9 cellular contexts compared by ENCODE assay signal in the genomic region with DNA sequence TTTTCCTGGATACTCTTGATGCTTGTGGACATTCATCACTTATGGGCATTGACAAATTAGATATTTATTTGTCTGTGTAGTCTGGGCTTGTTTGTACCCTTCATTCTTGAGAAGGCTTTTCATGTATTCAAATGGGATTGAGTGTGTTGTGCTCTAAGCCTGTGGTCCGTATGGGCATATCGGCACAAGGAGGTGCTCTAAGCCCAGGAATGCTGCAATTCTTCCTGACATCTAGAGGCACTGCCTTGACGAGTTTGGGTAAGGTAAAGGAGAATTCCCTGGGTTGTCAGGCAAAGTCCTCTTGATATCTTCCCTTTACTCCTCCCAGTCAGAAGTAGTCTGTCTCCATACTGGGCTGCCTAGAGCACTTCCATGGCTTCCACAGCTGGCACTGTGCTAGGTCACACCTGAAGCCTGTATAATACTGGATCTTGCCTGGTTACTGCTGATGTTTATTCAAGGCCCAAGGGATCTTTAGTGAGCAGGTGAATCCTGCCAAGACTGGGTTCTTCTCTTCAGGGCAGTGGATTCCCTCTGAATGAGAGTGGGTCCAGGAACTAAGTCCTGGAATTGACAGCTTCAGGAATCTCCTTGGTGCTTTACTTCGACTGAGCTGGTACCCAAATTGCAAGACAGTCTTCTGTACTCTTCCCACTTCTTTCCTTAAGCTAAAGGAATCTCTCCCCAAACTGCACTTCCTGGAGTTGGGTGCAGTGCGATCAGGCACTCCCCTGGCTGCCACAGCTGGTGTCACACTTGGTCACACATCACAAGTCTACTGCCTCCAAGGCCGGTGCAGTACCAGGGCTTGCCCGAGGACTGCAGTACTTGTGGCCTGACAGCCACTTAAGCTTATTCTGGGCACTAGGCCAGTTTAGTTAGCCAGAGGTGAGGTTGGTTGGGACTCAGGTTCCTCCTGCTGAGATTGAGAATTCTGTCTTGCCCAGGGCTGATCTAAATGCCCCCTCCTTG. TPM values are rescaled to one million over a fixed set of nuclear protein-coding genes. Genes with fewer than 3 reads are reported as not detected.
DNase-seq lines count a peak whose midpoint lies in the region; ATAC-seq and TF ChIP-seq lines count a peak whose summit lies in the region.
"Had no signal": no experiment of that assay in that cellular context is flagged by ENCODE, and none has a peak within 500 bp of the region (broad histone marks: within the 10 kb centered on the region; RNA-seq: fewer than 3 reads in every experiment).

No MANE protein-coding gene starts in this region.

- peaks cover 43% of the 10 kb centered on the region for H3K36me3 Mint-ChIP-seq in activated CD8-positive, alpha-beta T cell treated with anti-CD3 and anti-CD28 coated beads for 36 hours (ENCODE audit: low read depth)
- peaks cover 42% of the 10 kb centered on the region for H3K36me3 Mint-ChIP-seq in activated CD8-positive, alpha-beta T cell treated with anti-CD3 and anti-CD28 coated beads, Interleukin-2, amount 10 ng/mL, durations not matched to agents 7 days and 5 days (ENCODE audit: low read depth)
- H3K36me3 Mint-ChIP-seq in CD14-positive monocyte: peaks cover 42 to 70% of the 10 kb centered on the region in 2 donors

- no peaks in the 10 kb centered on the region for H3K27me3 Mint-ChIP-seq in activated CD8-positive, alpha-beta T cell treated with anti-CD3 and anti-CD28 coated beads for 36 hours
- H3K27me3 Mint-ChIP-seq in activated CD8-positive, alpha-beta T cell treated with anti-CD3 and anti-CD28 coated beads, Interleukin-2, amount 10 ng/mL, durations not matched to agents 7 days and 5 days (ENCODE audit: low read depth): no peaks in the 10 kb centered on the region
- no peaks in the 10 kb centered on the region for H3K27me3 Mint-ChIP-seq in CD14-positive monocyte (ENCODE audit: low read depth in 3 of 3)
- H3K27me3 Mint-ChIP-seq: CD4-positive, CD25-positive, alpha-beta regulatory T cell had no signal

- CTCF ChIA-PET in activated CD8-positive, alpha-beta T cell treated with anti-CD3 and anti-CD28 coated beads for 36 hours (lab: Charles Lee): interaction anchor here (0.7 kb wide), 1 partner anchor 19 kb away, joined by 3 read pairs; no protein-coding TSS in a partner anchor
- CTCF ChIA-PET in activated CD8-positive, alpha-beta T cell treated with anti-CD3 and anti-CD28 coated beads, Interleukin-2, amount 10 ng/mL, durations not matched to agents 7 days and 5 days (lab: Charles Lee): interaction anchor here (1.2 kb wide), 1 partner anchor 60 kb away, joined by 3 read pairs; no protein-coding TSS in a partner anchor

- H3K4me1 Mint-ChIP-seq in activated CD8-positive, alpha-beta T cell treated with anti-CD3 and anti-CD28 coated beads for 36 hours (ENCODE audit: low read depth): peaks cover 7% of the 10 kb centered on the region
- H3K4me1 Mint-ChIP-seq in activated CD8-positive, alpha-beta T cell treated with anti-CD3 and anti-CD28 coated beads, Interleukin-2, amount 10 ng/mL, durations not matched to agents 7 days and 5 days (ENCODE audit: low read depth): no peaks in the 10 kb centered on the region
- H3K4me1 Mint-ChIP-seq in CD14-positive monocyte: no peaks in the 10 kb centered on the region

- no peak for TF ChIP-seq CTCF in activated CD8-positive, alpha-beta T cell treated with anti-CD3 and anti-CD28 coated beads for 36 hours (IDR thresholded peaks at IDR 0.05)
- TF ChIP-seq CTCF in CD14-positive monocyte (IDR thresholded peaks at IDR 0.05): no peak

- DNase-seq in activated CD8-positive, alpha-beta T cell treated with anti-CD3 and anti-CD28 coated beads for 36 hours: no peak
- DNase-seq in activated CD8-positive, alpha-beta T cell treated with anti-CD3 and anti-CD28 coated beads, Interleukin-2, amount 10 ng/mL, durations not matched to agents 7 days and 5 days: no peak
- DNase-seq in NCI-H2196 (lab: John Stamatoyannopoulos, UW; ENCODE audit: unreplicated experiment): peak; percentile 72
- DNase-seq in iPS-NIHi11 (ENCODE audit: low spot score): peak; percentile 63
- no peak for DNase-seq in inferior parietal cortex (ENCODE audit: extremely low spot score)
- no peak for DNase-seq in CD14-positive monocyte (ENCODE audit: low spot score)
- no peak for DNase-seq in MV-4-11 (lab: John Stamatoyannopoulos, UW)
- DNase-seq: CD4-positive, CD25-positive, alpha-beta regulatory T cell had no signal

- ATAC-seq in activated CD8-positive, alpha-beta T cell treated with anti-CD3 and anti-CD28 coated beads for 36 hours: no peak
- ATAC-seq in activated CD8-positive, alpha-beta T cell treated with anti-CD3 and anti-CD28 coated beads, Interleukin-2, amount 10 ng/mL, durations not matched to agents 7 days and 5 days: no peak
- peak; percentile 99 for ATAC-seq in HG02798 (IDR thresholded peaks at IDR 0.05; ENCODE audit: poor library complexity, unreplicated experiment)

- intact Hi-C loops in activated CD8-positive, alpha-beta T cell treated with anti-CD3 and anti-CD28 coated beads for 36 hours (cut with micrococcal nuclease): no loop called here
- intact Hi-C loops in CD14-positive monocyte (cut with micrococcal nuclease): no loop called here

- POLR2A ChIA-PET in activated CD8-positive, alpha-beta T cell treated with anti-CD3 and anti-CD28 coated beads for 36 hours (lab: Charles Lee): no interaction called here
- POLR2A ChIA-PET in activated CD8-positive, alpha-beta T cell treated with anti-CD3 and anti-CD28 coated beads, Interleukin-2, amount 10 ng/mL, durations not matched to agents 7 days and 5 days (lab: Charles Lee): no interaction called here

- H3K27ac Mint-ChIP-seq in activated CD8-positive, alpha-beta T cell treated with anti-CD3 and anti-CD28 coated beads for 36 hours: peak overlapping the region; percentile 4
- H3K27ac Mint-ChIP-seq in activated CD8-positive, alpha-beta T cell treated with anti-CD3 and anti-CD28 coated beads, Interleukin-2, amount 10 ng/mL, durations not matched to agents 7 days and 5 days: no peak overlapping the region
- peak overlapping the region in 3 of 7 donors; percentile 38 to 72 (median 38) for H3K27ac Mint-ChIP-seq in CD14-positive monocyte

- no peak overlapping the region for H3K4me3 Mint-ChIP-seq in activated CD8-positive, alpha-beta T cell treated with anti-CD3 and anti-CD28 coated beads for 36 hours
- no peak overlapping the region for H3K4me3 Mint-ChIP-seq in activated CD8-positive, alpha-beta T cell treated with anti-CD3 and anti-CD28 coated beads, Interleukin-2, amount 10 ng/mL, durations not matched to agents 7 days and 5 days
- no peak overlapping the region for H3K4me3 Mint-ChIP-seq in CD14-positive monocyte
- H3K4me3 Mint-ChIP-seq: CD4-positive, CD25-positive, alpha-beta regulatory T cell had no signal

- H3K9me3 Mint-ChIP-seq in activated CD8-positive, alpha-beta T cell treated with anti-CD3 and anti-CD28 coated beads for 36 hours: peaks cover 17% of the 10 kb centered on the region
- peaks cover 6% of the 10 kb centered on the region for H3K9me3 Mint-ChIP-seq in activated CD8-positive, alpha-beta T cell treated with anti-CD3 and anti-CD28 coated beads, Interleukin-2, amount 10 ng/mL, durations not matched to agents 7 days and 5 days (ENCODE audit: insufficient read depth)
- peaks cover 14 to 28% (median 17%) of the 10 kb centered on the region in 7 donors for H3K9me3 Mint-ChIP-seq in CD14-positive monocyte

RNA-seq across cellular contexts. Expression of a gene that starts 46.0 kb away (rescaled TPM):
- total RNA-seq in activated CD8-positive, alpha-beta T cell treated with anti-CD3 and anti-CD28 coated beads for 36 hours: 10 to 100 TPM; 26.8 to 27.5 TPM
- total RNA-seq in activated CD8-positive, alpha-beta T cell treated with anti-CD3 and anti-CD28 coated beads, Interleukin-2, amount 10 ng/mL, durations not matched to agents 7 days and 5 days: 10 to 100 TPM; 23.1 to 24.6 TPM
- 10 to 100 TPM; 14.5 to 16.9 TPM for polyA plus RNA-seq in CD14-positive monocyte

Comparison
In these comparisons a context has a peak if more than half of its experiments do, and no peak if none do; other contexts are left out.
1. DNase-seq: peak in NCI-H2196 (single experiment) and iPS-NIHi11 (single experiment); none in activated CD8-positive, alpha-beta T cell treated with anti-CD3 and anti-CD28 coated beads for 36 hours (single experiment), activated CD8-positive, alpha-beta T cell treated with anti-CD3 and anti-CD28 coated beads, Interleukin-2, amount 10 ng/mL, durations not matched to agents 7 days and 5 days (single experiment), inferior parietal cortex (single experiment), CD14-positive monocyte (single experiment) and MV-4-11 (single experiment).